32 cellular contexts compared by ENCODE assay signal in the genomic region with DNA sequence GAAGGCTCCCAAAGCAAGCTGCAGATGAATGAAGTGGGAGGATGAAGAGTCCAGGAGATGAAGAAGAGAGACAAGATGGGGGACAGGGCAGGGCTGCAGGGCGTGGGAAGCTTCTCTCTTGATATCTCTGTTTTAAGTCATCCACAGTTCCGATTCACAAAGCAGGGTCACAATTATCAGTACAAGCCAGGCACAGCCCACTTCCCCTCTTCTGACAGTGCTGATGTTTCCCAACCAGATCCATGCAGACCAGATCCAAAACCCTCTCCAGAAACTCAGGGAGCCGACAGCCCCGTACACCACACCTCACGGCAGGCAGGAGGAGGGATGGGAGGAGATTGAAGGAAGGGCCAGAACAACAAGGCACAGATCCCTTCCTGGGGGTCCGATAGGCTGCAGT. TPM values are rescaled to one million over a fixed set of nuclear protein-coding genes. Genes with fewer than 3 reads are reported as not detected.
"Had no signal": no experiment of that assay in that cellular context is flagged by ENCODE, and none has a peak within 500 bp of the region (broad histone marks: within the 10 kb centered on the region; RNA-seq: fewer than 3 reads in every experiment).

No MANE protein-coding gene starts in this region.

- H2AFZ ChIP-seq: hepatocyte had no signal

- H3K9me3 ChIP-seq: esophagus muscularis mucosa, gastrocnemius medialis, heart left ventricle had no signal

- DNase-seq: activated CD4-positive, alpha-beta memory T cell treated with anti-CD3 and anti-CD28 coated beads for 36 hours; activated CD4-positive, alpha-beta T cell treated with anti-CD3 and anti-CD28 coated beads for 36 hours; activated CD4-positive, alpha-beta T cell treated with anti-CD3 and anti-CD28 coated beads, Interleukin-2, amount 10 ng/mL, durations not matched to agents 24 days and 14 days; activated CD4-positive, CD25-positive, alpha-beta regulatory T cell; activated CD4-positive, CD25-positive, alpha-beta regulatory T cell treated with anti-CD3 and anti-CD28 coated beads, Interleukin-2, amount 50 U/mL, for 72 hours; activated CD8-positive, alpha-beta memory T cell treated with anti-CD3 and anti-CD28 coated beads, Interleukin-2, amount 10 ng/mL, durations not matched to agents 7 days and 5 days; activated CD8-positive, alpha-beta memory T cell treated with anti-CD3 and anti-CD28 coated beads, Interleukin-2, amount 50 U/mL, for 4 hours; activated CD8-positive, alpha-beta T cell treated with anti-CD3 and anti-CD28 coated beads, Interleukin-2, amount 10 ng/mL, durations not matched to agents 7 days and 5 days; activated gamma-delta T cell treated with Interleukin-2 at 50 U/mL for 16 hours; activated naive CD4-positive, alpha-beta T cell treated with anti-CD3 and anti-CD28 coated beads, Interleukin-2, amount 50 U/mL, for 16 hours; activated naive CD4-positive, alpha-beta T cell treated with Interleukin-2 at 50 U/mL for 16 hours; activated T-cell treated with anti-CD3 and anti-CD28 coated beads, Interleukin-2, amount 50 U/mL, for 1 hour; activated T-cell treated with anti-CD3 and anti-CD28 coated beads, Interleukin-2, amount 50 U/mL, for 48 hours; amniotic stem cell; anterior cingulate cortex; brain microvascular endothelial cell; dorsolateral prefrontal cortex; effector memory CD4-positive, alpha-beta T cell; endodermal cell; foreskin keratinocyte; gastrocnemius medialis; glutamatergic neuron; heart left ventricle; T-helper 17 cell; T1000 had no signal

- H3K27ac ChIP-seq: brain microvascular endothelial cell, coronary artery, dorsolateral prefrontal cortex, esophagus muscularis mucosa, foreskin keratinocyte, gastrocnemius medialis, heart left ventricle, hepatocyte had no signal

- H3K79me2 ChIP-seq: hepatocyte had no signal

- H3K4me1 ChIP-seq: foreskin keratinocyte, gastrocnemius medialis, heart left ventricle had no signal

- H3K36me3 ChIP-seq: brain microvascular endothelial cell, esophagus muscularis mucosa, gastrocnemius medialis, heart left ventricle had no signal

- H3K4me2 ChIP-seq: hepatocyte had no signal

- FAIRE-seq: astrocyte, bronchial epithelial cell had no signal

- H3K27me3 ChIP-seq: brain microvascular endothelial cell, dorsolateral prefrontal cortex, esophagus muscularis mucosa, foreskin keratinocyte had no signal

- ATAC-seq: activated CD4-positive, alpha-beta T cell treated with anti-CD3 and anti-CD28 coated beads for 36 hours; activated CD8-positive, alpha-beta memory T cell treated with anti-CD3 and anti-CD28 coated beads, Interleukin-2, amount 10 ng/mL, durations not matched to agents 7 days and 5 days; activated CD8-positive, alpha-beta T cell treated with anti-CD3 and anti-CD28 coated beads, Interleukin-2, amount 10 ng/mL, durations not matched to agents 7 days and 5 days; foreskin keratinocyte; gastrocnemius medialis; heart left ventricle; T-helper 17 cell had no signal

- H3K4me3 ChIP-seq: coronary artery, dorsolateral prefrontal cortex, esophagus muscularis mucosa, gastrocnemius medialis, heart left ventricle, hepatocyte had no signal

RNA-seq across cellular contexts. Expression of gene NTRK3, which starts 31.1 kb away (rescaled TPM):
- total RNA-seq: activated CD8-positive, alpha-beta memory T cell treated with anti-CD3 and anti-CD28 coated beads for 36 hours; activated CD8-positive, alpha-beta memory T cell treated with anti-CD3 and anti-CD28 coated beads, Interleukin-2, amount 10 ng/mL, durations not matched to agents 7 days and 5 days; activated CD8-positive, alpha-beta T cell treated with anti-CD3 and anti-CD28 coated beads, Interleukin-2, amount 10 ng/mL, durations not matched to agents 7 days and 5 days; bronchial epithelial cell; epithelial cell of proximal tubule; foreskin keratinocyte; T-helper 17 cell had no signal
- polyA plus RNA-seq: foreskin keratinocyte had no signal
